In the genomic region with DNA sequence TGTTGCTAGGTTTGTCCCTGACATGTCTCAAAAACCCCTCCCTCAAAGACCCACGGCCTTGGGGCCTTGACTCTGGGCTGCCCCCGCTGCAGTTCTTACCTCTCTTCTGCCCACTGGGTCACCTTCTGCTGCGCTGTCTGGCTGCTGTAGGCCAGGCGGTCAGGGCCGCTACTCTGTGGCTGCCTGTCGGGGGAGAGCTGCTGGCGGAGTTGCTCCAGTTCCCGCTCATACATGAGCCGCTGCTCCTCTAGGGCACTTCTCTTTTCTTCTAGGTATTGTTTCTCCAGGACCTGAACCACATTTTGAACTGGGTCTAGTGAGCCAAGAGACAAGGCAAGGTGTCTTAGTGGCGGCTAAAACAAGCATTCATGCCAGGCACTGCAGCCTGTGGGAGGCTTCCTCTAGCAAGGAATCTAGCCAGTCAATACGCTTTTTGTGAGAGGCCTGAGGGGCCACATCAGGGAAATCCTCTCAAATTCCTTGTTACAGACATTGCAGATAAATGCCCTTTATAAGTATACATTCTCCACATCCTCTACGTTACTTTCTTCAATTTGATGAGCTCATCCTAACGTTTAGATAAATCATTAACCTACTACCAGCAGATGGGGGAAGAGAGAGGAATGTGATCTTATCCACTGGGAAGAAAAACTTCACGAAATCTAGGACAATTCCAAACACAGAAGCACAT, we compare ENCODE assay signal across 13 cellular contexts.
DNase-seq lines count a peak whose midpoint lies in the region; ATAC-seq and TF ChIP-seq lines count a peak whose summit lies in the region.
"Had no signal": no experiment of that assay in that cellular context is flagged by ENCODE, and none has a peak within 500 bp of the region (broad histone marks: within the 10 kb centered on the region; RNA-seq: fewer than 3 reads in every experiment).

No MANE protein-coding gene starts in this region.

- H3K4me3 ChIP-seq in AG04449 (ENCODE audit: low read depth, low read length) (no peak overlapping the region), astrocyte of the cerebellum (ENCODE audit: low read depth, low read length) (no peak overlapping the region)

- peak; percentile 15 for TF ChIP-seq CTCF in AG04449 (IDR thresholded peaks at IDR 0.05; ENCODE audit: insufficient read depth, low read length, missing control alignments)
- TF ChIP-seq CTCF in astrocyte of the cerebellum (IDR thresholded peaks at IDR 0.05; ENCODE audit: low read depth, low read length, missing control alignments): no peak

- in situ Hi-C loops in astrocyte of the cerebellum (cut with HindIII; ENCODE audit: low sequenced_read_pairs): loop anchor here (25.0 kb wide), 2 partner anchors 320 to 655 kb away; no protein-coding TSS in a partner anchor

- DNase-seq in AG04449 (ENCODE audit: low read depth, low spot score) (peak; percentile 28), HT-29 (ENCODE audit: low spot score) (peak; percentile 26), astrocyte of the cerebellum (ENCODE audit: low read depth) (peak; percentile 8), left kidney (ENCODE audit: low read depth, low spot score) (peak; percentile 51), A172 (ENCODE audit: low spot score) (no peak)
- DNase-seq in activated CD8-positive, alpha-beta memory T cell treated with anti-CD3 and anti-CD28 coated beads, Interleukin-2, amount 50 U/mL, for 48 hours: no peak
- DNase-seq: anterior cingulate cortex; effector CD8-positive, alpha-beta T cell; KG1; natural killer cell had no signal

- no peak for ATAC-seq in GM18873 (IDR thresholded peaks at IDR 0.05; ENCODE audit: low FRiP score, unreplicated experiment)
- no peak for ATAC-seq in HG02763 (IDR thresholded peaks at IDR 0.05; ENCODE audit: unreplicated experiment)
- ATAC-seq: natural killer cell, Panc1 had no signal

- POLR2A ChIA-PET in AG04449 (lab: Yijun Ruan, JAX): no interaction called here

- CTCF ChIA-PET in AG04449 (lab: Yijun Ruan, JAX): interaction anchor here (0.7 to 8.2 kb wide), 25 partner anchors 11 to 662 kb away, joined by 3 to 73 read pairs (median 4); partner anchors contain the start of gene NHLRC1

Comparison
In these comparisons a context has a peak if more than half of its experiments do, and no peak if none do; other contexts are left out.
1. DNase-seq: peak in AG04449 (single experiment), HT-29 (single experiment), astrocyte of the cerebellum (single experiment) and left kidney (single experiment); none in activated CD8-positive, alpha-beta memory T cell treated with anti-CD3 and anti-CD28 coated beads, Interleukin-2, amount 50 U/mL, for 48 hours (single experiment) and A172 (single experiment).